Comparison of ENCODE assay signal across 1 cellular context in the genomic region with DNA sequence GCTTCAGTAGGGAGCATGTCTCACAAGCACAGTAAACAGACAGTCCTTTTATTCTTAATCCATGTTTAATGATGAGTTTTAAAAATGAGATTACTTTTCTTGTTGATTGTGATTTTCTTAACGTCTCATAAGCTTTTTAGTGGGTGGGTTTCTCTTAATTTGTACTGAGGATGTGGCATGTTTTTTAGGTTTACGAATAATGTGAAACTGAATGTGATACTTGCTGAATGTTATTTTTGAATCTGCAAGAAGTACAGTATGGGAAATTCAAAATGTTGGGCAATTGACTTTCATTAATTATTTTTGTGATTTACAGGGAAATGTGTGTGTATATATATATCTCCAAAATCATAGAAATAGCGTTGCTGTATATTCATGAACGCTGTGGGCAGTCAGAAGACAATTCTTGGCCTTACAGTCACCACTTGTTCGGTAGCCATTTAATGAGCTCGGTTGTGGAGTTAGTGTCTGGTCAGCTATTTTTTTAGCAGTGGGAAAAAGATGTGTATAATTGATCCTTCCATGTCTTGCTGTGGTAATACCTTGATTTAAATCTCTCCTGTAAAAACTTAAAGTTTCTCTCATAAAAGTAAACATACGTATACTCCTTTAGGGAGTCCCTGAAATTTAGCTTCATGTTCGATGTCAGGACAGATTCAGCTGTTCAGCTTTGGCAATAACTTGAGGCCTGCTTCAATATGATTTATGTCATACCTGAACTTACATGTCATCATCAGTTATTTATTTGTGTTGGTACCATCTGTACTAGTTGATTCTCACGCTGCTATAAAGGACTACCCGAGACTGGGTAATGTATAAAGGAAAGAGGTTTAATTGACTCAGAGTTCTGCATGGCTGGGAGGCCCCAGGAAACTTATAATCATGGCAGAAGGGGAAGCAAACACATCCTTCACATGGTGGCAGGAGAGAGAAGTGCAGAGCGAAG.
TF ChIP-seq lines count a peak whose summit lies in the region.

No MANE protein-coding gene starts in this region.

TF ChIP-seq in IMR-90, 13 proteins besides CTCF, POLR2A, EP300 and RAD21:
- TF ChIP-seq ELK1 (IDR thresholded peaks at IDR 0.05; ENCODE audit: borderline replicate concordance, low read depth, low read length): no peak
- no peak for TF ChIP-seq CHD1 (IDR thresholded peaks at IDR 0.05; ENCODE audit: low read depth, low read length)
- no peak for TF ChIP-seq RCOR1 (IDR thresholded peaks at IDR 0.05; ENCODE audit: insufficient replicate concordance, low read length)
- no peak for TF ChIP-seq RFX5 (IDR thresholded peaks at IDR 0.05; ENCODE audit: low read depth, low read length)
- TF ChIP-seq MXI1 (IDR thresholded peaks at IDR 0.05; ENCODE audit: borderline replicate concordance, low read depth, low read length): no peak
- peak; percentile 40 for TF ChIP-seq MAFK (IDR thresholded peaks at IDR 0.05; ENCODE audit: low read depth, low read length)
- no peak for TF ChIP-seq FOS (IDR thresholded peaks at IDR 0.05; ENCODE audit: low read depth, low read length)
- no peak for TF ChIP-seq CEBPB (IDR thresholded peaks at IDR 0.05; ENCODE audit: low read depth, low read length)
- no peak for TF ChIP-seq SMC3 (IDR thresholded peaks at IDR 0.05; ENCODE audit: low read depth, low read length)
